Comparison of ENCODE assay signal across 31 cellular contexts in genomic region chr1:196717868-196718267, GRCh38. TPM values are rescaled to one million over a fixed set of nuclear protein-coding genes. Genes with fewer than 3 reads are reported as not detected.
DNase-seq lines count a peak whose midpoint lies in the region; ATAC-seq, FAIRE-seq and TF ChIP-seq lines count a peak whose summit lies in the region.
"Had no signal": no experiment of that assay in that cellular context is flagged by ENCODE, and none has a peak within 500 bp of the region (broad histone marks: within the 10 kb centered on the region; RNA-seq: fewer than 3 reads in every experiment).

No MANE protein-coding gene starts in this region.

- H2AFZ ChIP-seq in HepG2 (ENCODE audit: low read length) (no peak overlapping the region), neural progenitor cell (replicated peaks) (peak overlapping the region; percentile 38)

- no peak overlapping the region for H3K27ac Mint-ChIP-seq in neural progenitor cell
- H3K27ac Mint-ChIP-seq: CD14-positive monocyte; CD4-positive, CD25-positive, alpha-beta regulatory T cell had no signal

- FAIRE-seq in HepG2 (lab: Jason Lieb, UNC): no peak
- FAIRE-seq: A549, GM12878, GM12892, GM18507, GM19239 had no signal

- TF ChIP-seq CTCF in liver (IDR thresholded peaks at IDR 0.05; ENCODE audit: low read depth, low read length, missing input control) (no peak), HepG2 (CRISPR knock-in tag; IDR thresholded peaks at IDR 0.05) (no peak), neural progenitor cell (IDR thresholded peaks at IDR 0.05) (no peak)

- BruUV-seq in HepG2 (replicated peaks; lab: Mats Ljungman, UMichigan): no TSS peak

- no peaks in the 10 kb centered on the region for H3K27me3 Mint-ChIP-seq in neural progenitor cell (ENCODE audit: insufficient read depth, low read depth)
- H3K27me3 Mint-ChIP-seq: CD4-positive, alpha-beta memory T cell; CD4-positive, CD25-positive, alpha-beta regulatory T cell had no signal

- CTCF ChIA-PET in HepG2 (lab: Yijun Ruan, JAX; ENCODE audit: low intra/inter-chr PET ratio, low total read pairs): no interaction called here

- H3K27ac ChIP-seq in liver (ENCODE audit: low read depth in 1 of 2, low read length in 2 of 2): peak overlapping the region; percentile 6 to 80
- no peak overlapping the region for H3K27ac ChIP-seq in HepG2 (ENCODE audit: extremely low read length, insufficient read depth, low read length)
- no peak overlapping the region for H3K27ac ChIP-seq in neural progenitor cell
- H3K27ac ChIP-seq: 22Rv1, A549, BLaER1 had no signal

- no peak overlapping the region for H3K9ac ChIP-seq in liver (ENCODE audit: low read depth in 1 of 2, low read length in 2 of 2)
- H3K9ac ChIP-seq in HepG2 (ENCODE audit: insufficient read depth, low read depth, low read length): no peak overlapping the region
- H3K9ac ChIP-seq in neural progenitor cell: no peak overlapping the region
- H3K9ac ChIP-seq: BLaER1 had no signal

- TF ChIP-seq EP300 in HepG2 (IDR thresholded peaks at IDR 0.05; ENCODE audit: low read depth in 2 of 2, low read length in 2 of 2) (no peak), HepG2 (CRISPR knock-in tag; IDR thresholded peaks at IDR 0.05; ENCODE audit: borderline replicate concordance) (no peak)

- H3K4me1 ChIP-seq in liver (ENCODE audit: control insufficient read depth in 4 of 4, insufficient read depth in 4 of 4, low read length in 3 of 4) (no peaks in the 10 kb centered on the region), HepG2 (ENCODE audit: insufficient read depth, low read length) (no peaks in the 10 kb centered on the region), neural progenitor cell (no peaks in the 10 kb centered on the region)
- H3K4me1 ChIP-seq: A549, BE2C, BLaER1 had no signal

- intact Hi-C loops in HepG2 (cut with micrococcal nuclease; ENCODE audit: unreplicated experiment) (no loop called here), cardiac septum (cut with DNase I) (no loop called here)

- no peaks in the 10 kb centered on the region for H3F3A ChIP-seq in neural progenitor cell (ENCODE audit: low read depth)

- H4K20me1 ChIP-seq in HepG2 (ENCODE audit: insufficient read depth, low read length) (no peaks in the 10 kb centered on the region), neural progenitor cell (ENCODE audit: low read depth) (no peaks in the 10 kb centered on the region)
- H4K20me1 ChIP-seq: BLaER1 had no signal

- H3K9me3 ChIP-seq in liver (ENCODE audit: control insufficient read depth in 4 of 4, low read length in 3 of 4) (no peaks in the 10 kb centered on the region), HepG2 (ENCODE audit: low read length) (no peaks in the 10 kb centered on the region), neural progenitor cell (ENCODE audit: low read depth) (no peaks in the 10 kb centered on the region)
- H3K9me3 ChIP-seq: A549, BE2C, BLaER1 had no signal

- no peaks in the 10 kb centered on the region for H3K36me3 Mint-ChIP-seq in neural progenitor cell
- H3K36me3 Mint-ChIP-seq: CD14-positive monocyte; CD4-positive, CD25-positive, alpha-beta regulatory T cell; CD8-positive, alpha-beta memory T cell had no signal

- in situ Hi-C loops in HepG2 (cut with HindIII; ENCODE audit: extremely low pct_ligation_motif_present, low pct_unique_long_range_greater_than_20kb): no loop called here

- no peak overlapping the region for H3K4me3 Mint-ChIP-seq in neural progenitor cell
- H3K4me3 Mint-ChIP-seq: CD14-positive monocyte; CD4-positive, alpha-beta memory T cell; CD4-positive, CD25-positive, alpha-beta regulatory T cell; CD8-positive, alpha-beta memory T cell had no signal

- ATAC-seq in HepG2: no peak
- ATAC-seq in left lobe of liver: peak; percentile 68
- no peak for ATAC-seq in GM21381 (IDR thresholded peaks at IDR 0.05; ENCODE audit: unreplicated experiment)
- ATAC-seq in HG03565 (IDR thresholded peaks at IDR 0.05; ENCODE audit: unreplicated experiment): no peak
- ATAC-seq: A549, GM12878 had no signal

- no peaks in the 10 kb centered on the region for H3K4me1 Mint-ChIP-seq in neural progenitor cell
- H3K4me1 Mint-ChIP-seq: CD14-positive monocyte; CD4-positive, alpha-beta memory T cell; CD4-positive, CD25-positive, alpha-beta regulatory T cell; CD8-positive, alpha-beta memory T cell had no signal

- DNase-seq in HepG2 (ENCODE audit: low spot score) (no peak), left lobe of liver (ENCODE audit: low spot score) (no peak), neural progenitor cell (ENCODE audit: low spot score) (no peak), cardiac septum (ENCODE audit: low spot score) (no peak)
- DNase-seq: AML-193; BE2C; C1 segment of cervical spinal cord; CD4-positive, alpha-beta memory T cell; CD4-positive, CD25-positive, alpha-beta regulatory T cell; CD8-positive, alpha-beta memory T cell; COR-L47; DMS 273 treated with DMSO at 0.1 percent for 48 hours; DMS153; DMS53; DMS79; DND-41; EL; GDM1 had no signal

- H3K79me2 ChIP-seq in HepG2 (ENCODE audit: insufficient read depth, low read length): no peaks in the 10 kb centered on the region
- no peaks in the 10 kb centered on the region for H3K79me2 ChIP-seq in neural progenitor cell (ENCODE audit: low read depth)

- 82% methylated on average over 2 of the region's 2 CpGs for WGBS in liver
- 10% methylated on average over 2 of the region's 2 CpGs for WGBS in HepG2 (ENCODE audit: low lambda C conversion rate)

- POLR2A ChIA-PET in HepG2 (lab: Yijun Ruan, JAX): no interaction called here

- no peak for TF ChIP-seq RAD21 in liver (IDR thresholded peaks at IDR 0.05)
- no peak for TF ChIP-seq RAD21 in HepG2 (CRISPR knock-in tag; IDR thresholded peaks at IDR 0.05)

- no peak for TF ChIP-seq POLR2A in HepG2 (IDR thresholded peaks at IDR 0.05; ENCODE audit: insufficient read depth in 1 of 2, low read depth in 2 of 2, low read length in 2 of 2)

- peaks cover 1 to 26% (median 15%) of the 10 kb centered on the region in 4 donors for H3K36me3 ChIP-seq in liver (ENCODE audit: control insufficient read depth in 4 of 4, insufficient read depth in 3 of 4, low read depth in 1 of 4, low read length in 3 of 4)
- no peaks in the 10 kb centered on the region for H3K36me3 ChIP-seq in HepG2 (replicated peaks in 1 of 2; ENCODE audit: control insufficient read depth in 1 of 2, insufficient read depth in 2 of 2, low read length in 2 of 2)
- H3K36me3 ChIP-seq in neural progenitor cell: no peaks in the 10 kb centered on the region
- H3K36me3 ChIP-seq: BE2C, BLaER1 had no signal

- H3K4me3 ChIP-seq in liver (ENCODE audit: low read depth in 1 of 3, low read length in 3 of 3) (no peak overlapping the region), HepG2 (replicated peaks in 1 of 3; ENCODE audit: insufficient read depth in 1 of 3, low read depth in 2 of 3, low read length in 3 of 3) (no peak overlapping the region), neural progenitor cell (no peak overlapping the region)
- H3K4me3 ChIP-seq: A549, BLaER1, GM12878 had no signal

- no peaks in the 10 kb centered on the region for H3K9me3 Mint-ChIP-seq in neural progenitor cell
- H3K9me3 Mint-ChIP-seq: CD4-positive, alpha-beta memory T cell had no signal

- H3K4me2 ChIP-seq in HepG2 (ENCODE audit: low read depth, low read length): no peak overlapping the region
- no peak overlapping the region for H3K4me2 ChIP-seq in neural progenitor cell
- H3K4me2 ChIP-seq: A549, BLaER1 had no signal

- H3K27me3 ChIP-seq in liver (ENCODE audit: control insufficient read depth in 4 of 4, insufficient read depth in 4 of 4, low read length in 3 of 4) (no peaks in the 10 kb centered on the region), HepG2 (ENCODE audit: control insufficient read depth in 1 of 2, insufficient read depth in 2 of 2, low read length in 2 of 2) (no peaks in the 10 kb centered on the region), neural progenitor cell (peaks cover 10% of the 10 kb centered on the region)
- H3K27me3 ChIP-seq: BLaER1 had no signal

TF ChIP-seq in liver, 16 proteins besides CTCF, POLR2A, EP300 and RAD21:
- TF ChIP-seq FOXA1 (IDR thresholded peaks at IDR 0.05) (no peak), HNF4A (conservative IDR thresholded peaks at IDR 0.05) (peak; percentile 23 to 34)
TF ChIP-seq in liver: peak in this region for 1.

TF ChIP-seq in HepG2, 621 proteins besides CTCF, POLR2A, EP300 and RAD21 (continues in another document):
- TF ChIP-seq THYN1 (CRISPR knock-in tag; IDR thresholded peaks at IDR 0.05; ENCODE audit: borderline replicate concordance, low read depth): no peak

RNA-seq across cellular contexts. Expression of gene CFHR3, which starts 56.8 kb away (rescaled TPM):
- total RNA-seq in liver: 100 to 1,000 TPM in 1 of 2 donors, 10 to 100 TPM in 1; 64.2 to 215 TPM
- polyA plus RNA-seq in liver: 100 to 1,000 TPM in 1 of 2 donors, 10 to 100 TPM in 1; 94.2 to 393 TPM
- total RNA-seq in HepG2 (2016; rRNA removed; fragmentation: Illumina TruSeq; extraction: Trizol): not detected in 2 replicates
- total RNA-seq in HepG2 (2016; cell fraction: cytosol; rRNA removed; fragmentation: Illumina TruSeq; extraction: Trizol; ENCODE audit: low read depth): not detected in 2 replicates
- not detected in 2 replicates for total RNA-seq in HepG2 (2016; cell fraction: insoluble cytoplasmic fraction; rRNA removed; fragmentation: Illumina TruSeq; extraction: Trizol)
- total RNA-seq in HepG2 (2016; cell fraction: membrane; rRNA removed; fragmentation: Illumina TruSeq; extraction: Trizol): not detected in 2 replicates
- total RNA-seq in HepG2 (2016; cell fraction: nucleus; rRNA removed; fragmentation: Illumina TruSeq; extraction: Trizol): not detected in 2 replicates
- polyA plus RNA-seq in HepG2 (2011; rRNA removed): not detected in 2 replicates
- not detected in 2 replicates for polyA plus RNA-seq in HepG2 (2011; cell fraction: cytosol; rRNA removed)
- not detected in 2 replicates for polyA plus RNA-seq in HepG2 (2011; cell fraction: nucleus; rRNA removed)
- not detected in 2 replicates for polyA plus RNA-seq in HepG2 (2012)
- polyA plus RNA-seq in HepG2 (2016; cell fraction: cytosol; fragmentation: Illumina TruSeq; extraction: Trizol; ENCODE audit: low read depth): not detected in 2 replicates
- polyA plus RNA-seq in HepG2 (2016; cell fraction: insoluble cytoplasmic fraction; fragmentation: Illumina TruSeq; extraction: Trizol; ENCODE audit: low read depth): not detected in 2 replicates
- not detected in 2 replicates for polyA plus RNA-seq in HepG2 (2016; cell fraction: membrane; fragmentation: Illumina TruSeq; extraction: Trizol; ENCODE audit: low read depth)
- polyA plus RNA-seq in HepG2 (2016; cell fraction: nucleus; fragmentation: Illumina TruSeq; extraction: Trizol; ENCODE audit: insufficient read depth, low read depth): not detected in 2 replicates
- not detected in 2 replicates for polyA minus RNA-seq in HepG2 (2011; rRNA and poly(A)+ RNA removed; ENCODE audit: low replicate concordance)
- not detected in 2 replicates for polyA minus RNA-seq in HepG2 (2011; cell fraction: cytosol; rRNA and poly(A)+ RNA removed)
- polyA minus RNA-seq in HepG2 (2011; cell fraction: nucleus; rRNA and poly(A)+ RNA removed): not detected in 2 replicates
- total RNA-seq in left lobe of liver: 279 TPM
- total RNA-seq in neural progenitor cell (ENCODE audit: low replicate concordance): 4.8 and 20.9 TPM in 2 replicates
- not detected for total RNA-seq in cardiac septum
- total RNA-seq: CD4-positive, alpha-beta memory T cell; CD4-positive, CD25-positive, alpha-beta regulatory T cell; CD8-positive, alpha-beta memory T cell; Daoy; G401 had no signal
- polyA plus RNA-seq: CD14-positive monocyte; CD4-positive, alpha-beta memory T cell; CD4-positive, CD25-positive, alpha-beta regulatory T cell; CD8-positive, alpha-beta memory T cell; GM12878 had no signal

Comparison
In these comparisons a context has a peak if more than half of its experiments do, and no peak if none do; other contexts are left out.
1. H3K27ac ChIP-seq: peak in liver (2 of 2); none in HepG2 (single experiment) and neural progenitor cell (single experiment).